In genomic region chr19:48348737-48349136, GRCh38 we compare ENCODE assay signal across 29 cellular contexts. TPM values are rescaled to one million over a fixed set of nuclear protein-coding genes. Genes with fewer than 3 reads are reported as not detected.
"Had no signal": no experiment of that assay in that cellular context is flagged by ENCODE, and none has a peak within 500 bp of the region (broad histone marks: within the 10 kb centered on the region; RNA-seq: fewer than 3 reads in every experiment).

No MANE protein-coding gene starts in this region.

- H3K9me3 Mint-ChIP-seq: activated CD4-positive, alpha-beta T cell treated with anti-CD3 and anti-CD28 coated beads, Interleukin-2, amount 10 ng/mL, durations not matched to agents 7 days and 5 days; activated naive CD4-positive, alpha-beta T cell treated with anti-CD3 and anti-CD28 coated beads, Interleukin-2, amount 10 ng/mL, durations not matched to agents 7 days and 5 days; activated naive CD8-positive, alpha-beta T cell treated with anti-CD3 and anti-CD28 coated beads, Interleukin-2, amount 50 U/mL, for 24 hours; activated T-cell treated with anti-CD3 and anti-CD28 coated beads, Interleukin-2, amount 50 U/mL, for 24 hours; T-cell had no signal

- H3K4me1 ChIP-seq: ascending aorta, breast epithelium had no signal

- H3K27me3 Mint-ChIP-seq: activated CD4-positive, alpha-beta T cell treated with anti-CD3 and anti-CD28 coated beads for 36 hours; activated CD4-positive, alpha-beta T cell treated with anti-CD3 and anti-CD28 coated beads, Interleukin-2, amount 10 ng/mL, durations not matched to agents 7 days and 5 days; activated naive CD4-positive, alpha-beta T cell treated with anti-CD3 and anti-CD28 coated beads, Interleukin-2, amount 10 ng/mL, durations not matched to agents 7 days and 5 days; activated naive CD8-positive, alpha-beta T cell; activated naive CD8-positive, alpha-beta T cell treated with anti-CD3 and anti-CD28 coated beads, Interleukin-2, amount 50 U/mL, for 24 hours; activated T-cell treated with anti-CD3 and anti-CD28 coated beads, Interleukin-2, amount 50 U/mL, for 24 hours; T-cell; T-helper 17 cell had no signal

- DNase-seq: activated CD4-positive, alpha-beta T cell treated with anti-CD3 and anti-CD28 coated beads for 36 hours; activated CD4-positive, alpha-beta T cell treated with anti-CD3 and anti-CD28 coated beads, Interleukin-2, amount 10 ng/mL, durations not matched to agents 7 days and 5 days; activated CD4-positive, alpha-beta T cell treated with anti-CD3 and anti-CD28 coated beads, Interleukin-2, amount 50 U/mL, for 48 hours; activated CD8-positive, alpha-beta T cell treated with anti-CD3 and anti-CD28 coated beads, Interleukin-2, amount 10 ng/mL, durations not matched to agents 7 days and 5 days; activated gamma-delta T cell treated with Interleukin-2 at 50 U/mL for 16 hours; activated naive CD4-positive, alpha-beta T cell treated with anti-CD3 and anti-CD28 coated beads, Interleukin-2, amount 10 ng/mL, durations not matched to agents 7 days and 5 days; activated naive CD8-positive, alpha-beta T cell treated with anti-CD3 and anti-CD28 coated beads, Interleukin-2, amount 50 U/mL, for 24 hours; activated T-cell treated with anti-CD3 and anti-CD28 coated beads, Interleukin-2, amount 50 U/mL, for 24 hours; Karpas-422; NCI-H1105; NCI-H1417 treated with DMSO at 0.1 percent for 48 hours; NCI-H1930; NCI-H2081 treated with DMSO at 0.1 percent for 48 hours; NCI-H345; NCI-H524 treated with DMSO at 0.1 percent for 48 hours; NCI-H748 treated with DMSO at 0.1 percent for 48 hours; NK-92 treated with Interleukin-12 subunit alpha and Interleukin-12 subunit beta, amount 100 ng/mL, for 24 hours; PC-9; SIG-M5; T-cell; T-helper 17 cell; WERI-Rb-1 had no signal

- H3K4me1 Mint-ChIP-seq: activated CD4-positive, alpha-beta T cell treated with anti-CD3 and anti-CD28 coated beads for 36 hours; activated naive CD8-positive, alpha-beta T cell treated with anti-CD3 and anti-CD28 coated beads, Interleukin-2, amount 50 U/mL, for 24 hours had no signal

- ATAC-seq: activated CD4-positive, alpha-beta T cell treated with anti-CD3 and anti-CD28 coated beads for 36 hours; activated CD8-positive, alpha-beta T cell treated with anti-CD3 and anti-CD28 coated beads, Interleukin-2, amount 10 ng/mL, durations not matched to agents 7 days and 5 days; activated naive CD8-positive, alpha-beta T cell treated with anti-CD3 and anti-CD28 coated beads, Interleukin-2, amount 50 U/mL, for 24 hours; T-cell; T-helper 17 cell had no signal

- H3K27ac Mint-ChIP-seq: activated CD4-positive, alpha-beta T cell treated with anti-CD3 and anti-CD28 coated beads for 36 hours; activated CD4-positive, alpha-beta T cell treated with anti-CD3 and anti-CD28 coated beads, Interleukin-2, amount 10 ng/mL, durations not matched to agents 7 days and 5 days; activated naive CD4-positive, alpha-beta T cell treated with anti-CD3 and anti-CD28 coated beads, Interleukin-2, amount 10 ng/mL, durations not matched to agents 7 days and 5 days; activated naive CD8-positive, alpha-beta T cell; activated naive CD8-positive, alpha-beta T cell treated with anti-CD3 and anti-CD28 coated beads, Interleukin-2, amount 50 U/mL, for 24 hours; activated T-cell treated with anti-CD3 and anti-CD28 coated beads, Interleukin-2, amount 50 U/mL, for 24 hours; T-cell; T-helper 17 cell had no signal

- H3K27me3 ChIP-seq: ascending aorta, breast epithelium had no signal

- H3K27ac ChIP-seq: ascending aorta, breast epithelium, PC-9, WERI-Rb-1 had no signal

- H3K9me3 ChIP-seq: ascending aorta, breast epithelium had no signal

- H3K4me3 ChIP-seq: ascending aorta, breast epithelium, PC-9 had no signal

- H3K4me3 Mint-ChIP-seq: activated CD4-positive, alpha-beta T cell treated with anti-CD3 and anti-CD28 coated beads for 36 hours; activated CD4-positive, alpha-beta T cell treated with anti-CD3 and anti-CD28 coated beads, Interleukin-2, amount 10 ng/mL, durations not matched to agents 7 days and 5 days; activated CD8-positive, alpha-beta T cell treated with anti-CD3 and anti-CD28 coated beads, Interleukin-2, amount 10 ng/mL, durations not matched to agents 7 days and 5 days; activated naive CD4-positive, alpha-beta T cell treated with anti-CD3 and anti-CD28 coated beads, Interleukin-2, amount 10 ng/mL, durations not matched to agents 7 days and 5 days; activated naive CD8-positive, alpha-beta T cell; activated naive CD8-positive, alpha-beta T cell treated with anti-CD3 and anti-CD28 coated beads, Interleukin-2, amount 50 U/mL, for 24 hours; activated T-cell treated with anti-CD3 and anti-CD28 coated beads, Interleukin-2, amount 50 U/mL, for 24 hours; T-cell; T-helper 17 cell had no signal

- H3K36me3 ChIP-seq: ascending aorta, breast epithelium, WERI-Rb-1 had no signal

RNA-seq across cellular contexts. Expression of gene SYNGR4, which starts 15.4 kb away (rescaled TPM):
- total RNA-seq: activated CD4-positive, alpha-beta T cell treated with anti-CD3 and anti-CD28 coated beads, Interleukin-2, amount 10 ng/mL, durations not matched to agents 7 days and 5 days; activated CD8-positive, alpha-beta T cell treated with anti-CD3 and anti-CD28 coated beads, Interleukin-2, amount 10 ng/mL, durations not matched to agents 7 days and 5 days; ascending aorta; breast epithelium; cardiac septum; MCF 10A; Right ventricle myocardium inferior; SK-MEL-5; T-cell; T-helper 17 cell had no signal

RNA-seq across cellular contexts. Expression of gene GRIN2D, which starts 44.7 kb away (rescaled TPM):
- total RNA-seq: SK-MEL-5 had no signal
